Comparison of ENCODE assay signal across 20 cellular contexts in the genomic region with DNA sequence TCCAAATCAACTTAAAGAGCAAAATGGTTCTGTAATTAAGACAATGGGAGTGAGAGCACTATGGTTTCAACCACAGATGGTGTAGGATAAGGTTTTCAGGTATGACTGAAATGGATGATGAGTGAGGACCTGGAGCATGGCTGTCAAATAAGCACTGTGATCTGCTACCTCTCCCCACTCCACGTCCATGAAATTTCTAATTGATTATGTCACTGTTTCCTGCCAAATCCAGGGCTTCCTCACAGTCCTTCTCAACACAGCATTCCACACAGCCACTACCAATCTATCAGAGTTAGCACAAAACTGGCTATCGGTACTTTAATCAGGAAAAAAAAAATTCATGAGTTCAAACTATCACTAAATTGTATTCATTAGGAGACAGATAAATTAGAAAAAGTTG.
"Had no signal": no experiment of that assay in that cellular context is flagged by ENCODE, and none has a peak within 500 bp of the region (broad histone marks: within the 10 kb centered on the region; RNA-seq: fewer than 3 reads in every experiment).

No MANE protein-coding gene starts in this region.

- H3K27me3 ChIP-seq: heart left ventricle, pancreas, suprapubic skin, thyroid gland had no signal

- H3K27ac ChIP-seq: heart left ventricle, pancreas, suprapubic skin, thyroid gland had no signal

- DNase-seq: effector memory CD8-positive, alpha-beta T cell; foreskin melanocyte; heart left ventricle; hippocampal formation; kidney glomerular epithelial cell; mammary epithelial cell; natural killer cell; pancreas; right cardiac atrium; small intestine; stimulated activated CD4-positive, alpha-beta T cell treated with anti-CD3 and anti-CD28 coated beads, Interleukin-2, amount 100 ng/mL, for 48 hours; stimulated activated naive CD8-positive, alpha-beta T cell treated with anti-CD3 and anti-CD28 coated beads, Interleukin-15, Interleukin-2, amounts not matched to agents 100 U/mL and 50 U/mL, for 24 hours; thyroid gland had no signal

- H3K4me3 Mint-ChIP-seq: effector memory CD8-positive, alpha-beta T cell; natural killer cell; neural crest cell; type B pancreatic cell had no signal

- H3K4me3 ChIP-seq: heart left ventricle, pancreas, suprapubic skin, thyroid gland had no signal

- H3K36me3 Mint-ChIP-seq: natural killer cell had no signal

- H3K27me3 Mint-ChIP-seq: effector memory CD8-positive, alpha-beta T cell had no signal

- H3K36me3 ChIP-seq: heart left ventricle, pancreas, suprapubic skin, thyroid gland had no signal

- H3K4me1 Mint-ChIP-seq: natural killer cell, neural crest cell had no signal

- H3K4me1 ChIP-seq: heart left ventricle, pancreas, suprapubic skin had no signal

- FAIRE-seq: islet of Langerhans, pancreas, small intestine, urothelium cell line had no signal

- H3K9me3 ChIP-seq: heart left ventricle, pancreas, suprapubic skin, thyroid gland had no signal

- H3K27ac Mint-ChIP-seq: effector memory CD8-positive, alpha-beta T cell; natural killer cell; progenitor cell of endocrine pancreas; type B pancreatic cell had no signal

- ATAC-seq: effector memory CD8-positive, alpha-beta T cell; heart left ventricle; left lobe of liver; natural killer cell; pancreas; right cardiac atrium; stimulated activated naive CD8-positive, alpha-beta T cell treated with anti-CD3 and anti-CD28 coated beads, Interleukin-15, Interleukin-2, amounts not matched to agents 100 U/mL and 50 U/mL, for 24 hours had no signal
